ENCODE assay signal across 1 cellular context in the genomic region with DNA sequence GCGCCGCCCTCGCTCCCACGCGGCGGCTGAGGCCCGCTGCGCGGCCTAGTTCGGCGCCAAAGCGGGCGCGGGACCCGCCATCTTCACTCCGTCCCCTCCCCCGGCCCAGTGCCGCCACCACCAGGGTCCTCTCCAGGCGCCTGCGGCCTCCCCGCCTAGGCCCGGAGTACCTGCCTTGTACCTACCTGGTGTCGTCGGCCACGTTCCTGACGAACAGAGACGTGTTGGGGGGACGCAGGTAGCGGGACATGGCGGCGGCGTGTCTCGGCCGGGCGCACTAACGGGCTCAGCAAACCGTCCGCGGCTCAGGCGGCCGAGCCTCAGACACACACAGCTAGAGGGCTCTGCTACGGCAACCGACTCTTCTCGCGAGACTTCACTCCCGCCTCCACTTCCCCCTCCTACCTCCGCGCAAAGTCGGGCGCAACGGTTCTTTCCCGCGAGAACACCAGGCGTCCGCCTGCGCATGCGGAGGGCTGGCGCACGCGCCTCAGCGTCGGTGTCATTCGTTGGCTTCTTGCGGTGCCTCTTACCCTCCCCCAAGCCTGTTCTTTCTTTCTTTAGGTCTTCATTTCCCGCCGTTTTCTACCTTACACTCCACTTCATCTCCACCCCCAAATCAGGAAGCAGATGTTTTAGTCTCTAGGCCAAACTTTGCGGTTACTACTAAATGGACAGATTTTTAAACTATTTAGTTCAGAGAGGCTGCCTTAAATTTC.
TF ChIP-seq lines count a peak whose summit lies in the region.

TSS of gene SRSF10 (minus strand) at position 322 of the 719 bp plus-strand sequence. CDS start at position 250, 72 bp downstream.

TF ChIP-seq in K562, 482 proteins besides CTCF, POLR2A, EP300 and RAD21 (continued from another document and continues in another):
- TF ChIP-seq RNF219 (CRISPR knock-in tag; IDR thresholded peaks at IDR 0.05), result no peak
- peak in 1 of 2 experiments; percentile 80; a peak in 1 of 4 replicates for TF ChIP-seq TEAD1 (CRISPR knock-in tag; IDR thresholded peaks at IDR 0.05)
- peak; percentile 83 for TF ChIP-seq TAF9B (IDR thresholded peaks at IDR 0.05; ENCODE audit: partially characterized antibody)
- no peak; the same call in 1 of the 2 replicates for TF ChIP-seq TCF3 (CRISPR knock-in tag; IDR thresholded peaks at IDR 0.05)
- TF ChIP-seq SIN3B (IDR thresholded peaks at IDR 0.05; ENCODE audit: low read depth), result peak; percentile 82; the same call in 1 of the 2 replicates
- peak; percentile 98 for TF ChIP-seq ZZZ3 (IDR thresholded peaks at IDR 0.05)
- TF ChIP-seq ZNF165 (CRISPR knock-in tag; IDR thresholded peaks at IDR 0.05; ENCODE audit: borderline replicate concordance), result no peak
- peak; percentile 82 for TF ChIP-seq CC2D1A (IDR thresholded peaks at IDR 0.05)
- TF ChIP-seq ZFPM2 (CRISPR knock-in tag; IDR thresholded peaks at IDR 0.05), result peak; percentile 86; the same call in 1 of the 2 replicates
- TF ChIP-seq RREB1 (CRISPR knock-in tag; IDR thresholded peaks at IDR 0.05), result no peak
- TF ChIP-seq IRF1 (CRISPR knock-in tag; IDR thresholded peaks at IDR 0.05; ENCODE audit: borderline replicate concordance), result peak; percentile 70; the same call in 1 of the 2 replicates
- TF ChIP-seq TAF1 (IDR thresholded peaks at IDR 0.05; ENCODE audit: control insufficient read depth, extremely low read depth, insufficient read depth, low read length, severe bottlenecking), result peak; percentile 79
- peak; percentile 37 for TF ChIP-seq NFE2 (IDR thresholded peaks at IDR 0.05; ENCODE audit: low read depth)
- TF ChIP-seq ZBTB43 (CRISPR knock-in tag; IDR thresholded peaks at IDR 0.05), result peak; percentile 43; the same call in 1 of the 2 replicates
- peak; percentile 86; the same call in 1 of the 2 replicates for TF ChIP-seq ZNF592 (IDR thresholded peaks at IDR 0.05)
- TF ChIP-seq ZC3H4 (CRISPR knock-in tag; IDR thresholded peaks at IDR 0.05; ENCODE audit: borderline replicate concordance), result peak; percentile 90
- TF ChIP-seq KAT7 (CRISPR knock-in tag; IDR thresholded peaks at IDR 0.05; ENCODE audit: borderline replicate concordance), result peak; percentile 96
- TF ChIP-seq ZNF444 (CRISPR knock-in tag; IDR thresholded peaks at IDR 0.05), result peak; percentile 51; the same call in 1 of the 2 replicates
- no peak for TF ChIP-seq GABPA (tag; conservative IDR thresholded peaks at IDR 0.05; ENCODE audit: low read depth)
- TF ChIP-seq FOXP4 (CRISPR knock-in tag; IDR thresholded peaks at IDR 0.05; ENCODE audit: borderline replicate concordance), result peak; percentile 51; the same call in 1 of the 2 replicates
- TF ChIP-seq ZMIZ1 (IDR thresholded peaks at IDR 0.05; ENCODE audit: low read depth in 2 of 2, low read length in 2 of 2), result peak in 1 of 2 experiments; percentile 24; a peak in 1 of 4 replicates
- TF ChIP-seq RFX1 (IDR thresholded peaks at IDR 0.05), result peak; percentile 57
- TF ChIP-seq ZNF780A (CRISPR knock-in tag; IDR thresholded peaks at IDR 0.05), result no peak
- TF ChIP-seq CREB1 (IDR thresholded peaks at IDR 0.05), result peak; percentile 68
- peak; percentile 80 for TF ChIP-seq CREB1 (CRISPR knock-in tag; IDR thresholded peaks at IDR 0.05)
- TF ChIP-seq, protein P1, sequence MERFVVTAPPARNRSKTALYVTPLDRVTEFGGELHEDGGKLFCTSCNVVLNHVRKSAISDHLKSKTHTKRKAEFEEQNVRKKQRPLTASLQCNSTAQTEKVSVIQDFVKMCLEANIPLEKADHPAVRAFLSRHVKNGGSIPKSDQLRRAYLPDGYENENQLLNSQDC (CRISPR knock-in tag; IDR thresholded peaks at IDR 0.05), result peak; percentile 93; the same call in 1 of the 2 replicates
- peak; percentile 8; the same call in 1 of the 2 replicates for TF ChIP-seq FOXK1 (CRISPR knock-in tag; IDR thresholded peaks at IDR 0.05; ENCODE audit: borderline replicate concordance)
